In genomic region chr4:184010696-184011095, GRCh38 we compare ENCODE assay signal across 8 cellular contexts.
"Had no signal": no experiment of that assay in that cellular context is flagged by ENCODE, and none has a peak within 500 bp of the region (broad histone marks: within the 10 kb centered on the region; RNA-seq: fewer than 3 reads in every experiment).

No MANE protein-coding gene starts in this region.

- H3K9me3 Mint-ChIP-seq: H9 had no signal

- ATAC-seq: HepG2, K562 had no signal

- DNase-seq: GM23248, H9, HCEC 1CT had no signal

- H2AFZ ChIP-seq: GM23248 had no signal

- H3K27ac ChIP-seq: GM23248 had no signal

- FAIRE-seq: H1, H54, HepG2, HTR-8/SVneo, K562 had no signal

- H3K9ac ChIP-seq: GM23248 had no signal

- H3K27ac Mint-ChIP-seq: H9 had no signal

- H3K4me3 ChIP-seq: GM23248, K562 had no signal

- H3K4me3 Mint-ChIP-seq: H9 had no signal
